ENCODE assay signal across 9 cellular contexts in genomic region chr1:201582261-201582951, GRCh38. TPM values are rescaled to one million over a fixed set of nuclear protein-coding genes. Genes with fewer than 3 reads are reported as not detected.
DNase-seq lines count a peak whose midpoint lies in the region; ATAC-seq and TF ChIP-seq lines count a peak whose summit lies in the region.
"Had no signal": no experiment of that assay in that cellular context is flagged by ENCODE, and none has a peak within 500 bp of the region (broad histone marks: within the 10 kb centered on the region; RNA-seq: fewer than 3 reads in every experiment).

No MANE protein-coding gene starts in this region.

- H3K27ac ChIP-seq in hepatocyte (peak overlapping the region; percentile 47), testis (no peak overlapping the region), gastroesophageal sphincter (no peak overlapping the region)

- intact Hi-C loops in testis (cut with DNase I; ENCODE audit: low total_unique reads): no loop called here

- no peaks in the 10 kb centered on the region for H4K20me1 ChIP-seq in hepatocyte (ENCODE audit: insufficient read depth, poor library complexity, severe bottlenecking)

- H3K27me3 ChIP-seq in hepatocyte (no peaks in the 10 kb centered on the region), testis (no peaks in the 10 kb centered on the region), gastroesophageal sphincter (no peaks in the 10 kb centered on the region)

- no peak for ATAC-seq in HG03196 (IDR thresholded peaks at IDR 0.05; ENCODE audit: unreplicated experiment)
- ATAC-seq in gastroesophageal sphincter: no peak

- no peaks in the 10 kb centered on the region for H3K36me3 ChIP-seq in hepatocyte (replicated peaks; ENCODE audit: insufficient read depth, low read depth)
- no peaks in the 10 kb centered on the region for H3K36me3 ChIP-seq in testis (ENCODE audit: low read depth, missing control alignments)
- H3K36me3 ChIP-seq in gastroesophageal sphincter: no peaks in the 10 kb centered on the region

- no peak overlapping the region for H2AFZ ChIP-seq in hepatocyte

- 62% methylated on average over 3 of the region's 3 CpGs for WGBS in hepatocyte (ENCODE audit: low lambda C conversion rate, missing lambda C conversion rate)
- 74 to 80% methylated on average over 3 of the region's 3 CpGs for WGBS in testis, 2 donors
- 68 to 86% methylated on average over 3 of the region's 3 CpGs for WGBS in gastroesophageal sphincter (ENCODE audit: low coverage in 1 of 2), 2 donors

- H3K4me3 ChIP-seq in hepatocyte (no peak overlapping the region), testis (no peak overlapping the region), gastroesophageal sphincter (no peak overlapping the region)

- TF ChIP-seq EP300 in gastroesophageal sphincter (IDR thresholded peaks at IDR 0.05): no peak

- TF ChIP-seq CTCF in hepatocyte (IDR thresholded peaks at IDR 0.05; ENCODE audit: poor library complexity): no peak
- no peak for TF ChIP-seq CTCF in testis (IDR thresholded peaks at IDR 0.05)
- no peak for TF ChIP-seq CTCF in gastroesophageal sphincter (IDR thresholded peaks at IDR 0.05)

- H3K4me1 ChIP-seq in hepatocyte (ENCODE audit: insufficient read depth) (peaks cover 16% of the 10 kb centered on the region), testis (peaks cover 17% of the 10 kb centered on the region), gastroesophageal sphincter (peaks cover 0 to 25% (median 20%) of the 10 kb centered on the region in 3 donors)

- DNase-seq in NCI-H748 (lab: John Stamatoyannopoulos, UW; ENCODE audit: unreplicated experiment) (peak; percentile 80), NCI-H748 treated with DMSO at 0.1 percent for 48 hours (lab: John Stamatoyannopoulos, UW) (no peak), amniotic epithelial cell (ENCODE audit: low read depth) (peak; percentile 89), hepatocyte (ENCODE audit: low spot score) (peak; percentile 69), testis (peak; percentile 34), MV-4-11 (lab: John Stamatoyannopoulos, UW) (no peak)
- DNase-seq: stimulated activated naive CD4-positive, alpha-beta T cell treated with Interleukin-2 at 50 U/mL for 16 hours had no signal

- no peaks in the 10 kb centered on the region for H3K9me3 ChIP-seq in hepatocyte (ENCODE audit: low read depth)
- H3K9me3 ChIP-seq in testis: no peaks in the 10 kb centered on the region
- H3K9me3 ChIP-seq in gastroesophageal sphincter: no peaks in the 10 kb centered on the region

- TF ChIP-seq POLR2A in testis (IDR thresholded peaks at IDR 0.05) (no peak), gastroesophageal sphincter (IDR thresholded peaks at IDR 0.05) (no peak)

- H3K9me2 ChIP-seq in hepatocyte (replicated peaks; ENCODE audit: insufficient read depth): no peaks in the 10 kb centered on the region

- no peaks in the 10 kb centered on the region for H3K79me2 ChIP-seq in hepatocyte

- H3K4me2 ChIP-seq in hepatocyte: no peak overlapping the region

RNA-seq across cellular contexts. Expression of gene NAV1, which starts 43.5 kb away (rescaled TPM):
- total RNA-seq in hepatocyte (15.0 and 15.2 TPM in 2 replicates), testis (10 to 100 TPM; 52.5 to 56.8 TPM), gastroesophageal sphincter (10 to 100 TPM; 11.4 to 35.8 (median 18.0) TPM)
- polyA plus RNA-seq in hepatocyte (18.3 and 18.8 TPM in 2 replicates), testis (ENCODE audit: insufficient read depth, low read depth, low replicate concordance) (22.0 TPM)

Comparison
In these comparisons a context has a peak if more than half of its experiments do, and no peak if none do; other contexts are left out.
1. DNase-seq: peak in NCI-H748 (single experiment), amniotic epithelial cell (single experiment), hepatocyte (single experiment) and testis (single experiment); none in NCI-H748 treated with DMSO at 0.1 percent for 48 hours (single experiment) and MV-4-11 (single experiment).